ENCODE assay signal across 1 cellular context in genomic region chr20:25247100-25247665, GRCh38.
TF ChIP-seq lines count a peak whose summit lies in the region.

No MANE protein-coding gene starts in this region.

TF ChIP-seq in H1, 55 proteins besides CTCF, POLR2A, EP300 and RAD21:
- TF ChIP-seq TBP (IDR thresholded peaks at IDR 0.05; ENCODE audit: low read depth, low read length) (no peak), CBX5 (IDR thresholded peaks at IDR 0.05; ENCODE audit: low read depth, low read length) (no peak), CREB1 (IDR thresholded peaks at IDR 0.05) (no peak), RNF2 (IDR thresholded peaks at IDR 0.05; ENCODE audit: borderline replicate concordance, low read depth, low read length, missing control alignments, poor library complexity, severe bottlenecking) (no peak), E2F6 (IDR thresholded peaks at IDR 0.05) (0 out of 2 replicates have a peak, but pooled peaks have one; percentile 43), NANOG (IDR thresholded peaks at IDR 0.05; ENCODE audit: insufficient read depth, low read depth, low read length, poor library complexity, severe bottlenecking) (no peak), BACH1 (IDR thresholded peaks at IDR 0.05; ENCODE audit: low read length) (0 out of 2 replicates have a peak, but pooled peaks have one; percentile 12), SIN3A (conservative IDR thresholded peaks at IDR 0.05 in 1 of 2, IDR thresholded peaks at IDR 0.05 in 1 of 2; ENCODE audit: low read depth in 1 of 2, low read length in 2 of 2) (peak; percentile 21 to 64; a peak in 2 of 4 replicates), SP4 (IDR thresholded peaks at IDR 0.05; ENCODE audit: low read length) (no peak), CTBP2 (IDR thresholded peaks at IDR 0.05; ENCODE audit: borderline replicate concordance, insufficient read depth, insufficient read length, low read length) (peak; percentile 48), EZH2 (IDR thresholded peaks at IDR 0.05; ENCODE audit: low read depth, low read length, severe bottlenecking) (no peak), TAF1 (IDR thresholded peaks at IDR 0.05; ENCODE audit: low read depth, low read length) (no peak), YY1 (IDR thresholded peaks at IDR 0.05; ENCODE audit: low read depth, low read length) (no peak), MAX (IDR thresholded peaks at IDR 0.05) (peak; percentile 30; the same call in 1 of the 2 replicates), TEAD4 (IDR thresholded peaks at IDR 0.05; ENCODE audit: low read depth, low read length) (no peak), MAFK (IDR thresholded peaks at IDR 0.05; ENCODE audit: low read depth, low read length) (no peak), HDAC6 (IDR thresholded peaks at IDR 0.05; ENCODE audit: low read depth, low read length) (no peak)
